ENCODE assay signal across 1 cellular context in the genomic region with DNA sequence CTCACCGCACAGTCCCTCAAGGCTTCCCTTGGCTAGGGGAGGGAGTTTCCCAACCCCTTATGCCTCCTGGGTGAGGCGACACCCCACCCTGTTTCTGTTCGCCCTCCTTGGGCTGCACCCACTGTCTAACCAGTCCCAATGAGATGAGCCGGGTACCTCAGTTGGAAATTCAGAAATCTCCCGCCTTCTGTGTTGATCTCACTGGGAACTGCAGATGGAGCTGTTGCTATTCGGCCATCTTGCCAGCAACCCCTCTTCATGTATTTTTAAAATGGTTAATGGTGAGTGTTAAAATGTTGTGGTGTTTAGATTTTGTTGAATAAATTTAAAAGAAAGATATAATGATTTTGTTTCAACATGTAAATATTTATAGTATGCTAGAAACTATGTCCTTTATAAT.
TF ChIP-seq lines count a peak whose summit lies in the region.

No MANE protein-coding gene starts in this region.

TF ChIP-seq in H1, 55 proteins besides CTCF, POLR2A, EP300 and RAD21:
- no peak for TF ChIP-seq TCF12 (IDR thresholded peaks at IDR 0.05; ENCODE audit: low read depth, low read length)
- TF ChIP-seq YY1 (IDR thresholded peaks at IDR 0.05; ENCODE audit: low read depth, low read length): peak; percentile 90
- TF ChIP-seq HDAC6 (IDR thresholded peaks at IDR 0.05; ENCODE audit: low read depth, low read length): no peak
- TF ChIP-seq RFX5 (IDR thresholded peaks at IDR 0.05; ENCODE audit: borderline replicate concordance, low read depth, low read length): no peak
TF ChIP-seq in H1: peak in this region for 1.
